8 cellular contexts compared by ENCODE assay signal in genomic region chr2:207223051-207223450, GRCh38. TPM values are rescaled to one million over a fixed set of nuclear protein-coding genes. Genes with fewer than 3 reads are reported as not detected.
DNase-seq lines count a peak whose midpoint lies in the region; ATAC-seq and TF ChIP-seq lines count a peak whose summit lies in the region.

No MANE protein-coding gene starts in this region.

- TF ChIP-seq CTCF in GM10248 (IDR thresholded peaks at IDR 0.05; ENCODE audit: control extremely low read depth, extremely low read depth, low read depth, missing control alignments) = no peak
- no peak for TF ChIP-seq CTCF in GM20000 (IDR thresholded peaks at IDR 0.05; ENCODE audit: extremely low read depth, missing control alignments)
- TF ChIP-seq CTCF in chondrocyte (IDR thresholded peaks at IDR 0.05) = peak; percentile 16
- TF ChIP-seq CTCF in lower leg skin (IDR thresholded peaks at IDR 0.05) = no peak

- no peak overlapping the region for H3K4me3 Mint-ChIP-seq in chondrocyte (ENCODE audit: unreplicated experiment)

- no peaks in the 10 kb centered on the region for H3K36me3 Mint-ChIP-seq in chondrocyte (ENCODE audit: low read depth)

- DNase-seq in GM10248 (ENCODE audit: extremely low spot score) = peak; percentile 40
- peak; percentile 50 for DNase-seq in GM20000 (ENCODE audit: low spot score)
- DNase-seq in chondrocyte (ENCODE audit: low spot score) = no peak
- no peak for DNase-seq in activated gamma-delta T cell (lab: John Stamatoyannopoulos, UW)
- DNase-seq in lower leg skin (ENCODE audit: low spot score in 2 of 2) = no peak
- DNase-seq in NCI-H1694 treated with DMSO at 0.1 percent for 48 hours (lab: John Stamatoyannopoulos, UW) = no peak
- no peak for DNase-seq in right cardiac atrium

- H3K4me3 ChIP-seq in lower leg skin (ENCODE audit: low read depth, poor library complexity, severe bottlenecking) = no peak overlapping the region
- H3K4me3 ChIP-seq in right cardiac atrium (ENCODE audit: low read length) = no peak overlapping the region

- no peak overlapping the region for H3K27ac Mint-ChIP-seq in chondrocyte (ENCODE audit: unreplicated experiment)

- no peaks in the 10 kb centered on the region for H3K27me3 Mint-ChIP-seq in chondrocyte (ENCODE audit: low read depth)

- intact Hi-C loops in lower leg skin (cut with DNase I; ENCODE audit: low total_unique reads) = no loop called here
- intact Hi-C loops in right cardiac atrium (cut with DNase I) = loop anchor here in 1 of 4 donors (10.0 kb wide), 1 partner anchor 112 kb away; no protein-coding TSS in a partner anchor

- POLR2A ChIA-PET in GM10248 (lab: Yijun Ruan, JAX) = no interaction called here

- H3K27me3 ChIP-seq in right cardiac atrium (ENCODE audit: control insufficient read depth, insufficient read depth) = no peaks in the 10 kb centered on the region

- H3K9me3 Mint-ChIP-seq in chondrocyte (ENCODE audit: low read depth) = no peaks in the 10 kb centered on the region

- WGBS in lower leg skin, 2 donors = 73 to 80% methylated on average over 3 of the region's 3 CpGs
- WGBS in right cardiac atrium = 82% methylated on average over 3 of the region's 3 CpGs

- ATAC-seq in HG03520 (IDR thresholded peaks at IDR 0.05; ENCODE audit: unreplicated experiment) (peak; percentile 82), right cardiac atrium (no peak)

- CTCF ChIA-PET in GM10248 (lab: Yijun Ruan, JAX) = interaction anchor here (1.0 to 4.2 kb wide), 6 partner anchors 10 to 60 kb away, joined by 3 to 26 read pairs (median 4); no protein-coding TSS in a partner anchor

- H3K4me1 Mint-ChIP-seq in chondrocyte (ENCODE audit: low read depth) = peaks cover 42% of the 10 kb centered on the region

- peaks cover 4% of the 10 kb centered on the region for H3K4me1 ChIP-seq in right cardiac atrium (ENCODE audit: control insufficient read depth, insufficient read depth, low read length)

- H3K27ac ChIP-seq in right cardiac atrium (ENCODE audit: low read length) = no peak overlapping the region

- no peaks in the 10 kb centered on the region for H3K9me3 ChIP-seq in right cardiac atrium (ENCODE audit: control insufficient read depth, low read length)

- no peak for TF ChIP-seq POLR2A in lower leg skin (IDR thresholded peaks at IDR 0.05)

RNA-seq across cellular contexts. Expression of gene KLF7, which starts 57.3 kb away (rescaled TPM):
- total RNA-seq in chondrocyte (37.5 to 46.2 TPM (median 38.5 TPM) in 3 replicates), lower leg skin (10 to 100 TPM; 10.7 to 26.4 (median 13.5) TPM), right cardiac atrium (10 to 100 TPM; 18.2 to 35.6 (median 27.0) TPM)
- polyA plus RNA-seq in right cardiac atrium = 6.0 TPM

Comparison
In these comparisons a context has a peak if more than half of its experiments do, and no peak if none do; other contexts are left out.
1. DNase-seq: peak in GM10248 (single experiment) and GM20000 (single experiment); none in chondrocyte (single experiment), activated gamma-delta T cell (single experiment), lower leg skin (0 of 2), NCI-H1694 treated with DMSO at 0.1 percent for 48 hours (single experiment) and right cardiac atrium (0 of 3).